Comparison of ENCODE assay signal across 1 cellular context in the genomic region with DNA sequence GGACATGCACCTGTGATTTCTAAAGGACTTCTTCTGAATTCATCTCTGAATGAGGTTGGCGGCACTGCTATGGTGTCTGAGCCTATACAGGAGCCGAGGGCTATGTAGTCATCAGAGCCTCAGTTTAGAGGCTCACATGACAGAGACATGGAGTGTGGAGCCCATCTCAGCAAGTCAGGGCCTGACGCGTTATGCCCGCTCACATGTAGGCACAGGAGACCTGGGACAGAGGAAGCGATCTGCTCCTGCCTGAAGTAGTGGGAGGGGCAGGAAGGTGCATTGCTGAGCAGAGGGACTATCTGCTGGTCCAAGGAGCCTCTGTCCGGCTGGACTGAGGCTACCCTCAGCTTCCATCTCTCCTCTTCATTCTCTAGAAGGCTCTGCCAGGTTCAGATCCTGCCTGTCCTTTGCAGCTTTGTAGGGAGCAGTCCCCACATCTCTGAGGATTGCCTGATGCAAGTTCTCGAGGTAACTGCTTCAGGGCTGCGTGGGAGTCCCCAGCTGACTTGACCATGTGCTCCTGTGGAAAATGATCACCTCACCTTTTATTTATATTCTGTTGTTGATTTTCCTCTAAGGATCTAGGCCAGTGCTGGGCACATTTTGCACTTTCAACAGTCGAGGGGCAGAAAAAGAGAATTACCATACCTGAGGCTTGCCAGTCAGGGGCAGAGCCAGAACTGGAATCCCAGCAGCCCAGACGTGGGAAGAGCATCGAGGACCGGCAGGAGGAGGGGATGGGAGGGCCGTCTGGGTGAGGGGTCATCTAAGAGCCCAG.
TF ChIP-seq lines count a peak whose summit lies in the region.

No MANE protein-coding gene starts in this region.

TF ChIP-seq in GM23338, 12 proteins besides CTCF, POLR2A, EP300 and RAD21 (continued from another document):
- TF ChIP-seq, protein P1, sequence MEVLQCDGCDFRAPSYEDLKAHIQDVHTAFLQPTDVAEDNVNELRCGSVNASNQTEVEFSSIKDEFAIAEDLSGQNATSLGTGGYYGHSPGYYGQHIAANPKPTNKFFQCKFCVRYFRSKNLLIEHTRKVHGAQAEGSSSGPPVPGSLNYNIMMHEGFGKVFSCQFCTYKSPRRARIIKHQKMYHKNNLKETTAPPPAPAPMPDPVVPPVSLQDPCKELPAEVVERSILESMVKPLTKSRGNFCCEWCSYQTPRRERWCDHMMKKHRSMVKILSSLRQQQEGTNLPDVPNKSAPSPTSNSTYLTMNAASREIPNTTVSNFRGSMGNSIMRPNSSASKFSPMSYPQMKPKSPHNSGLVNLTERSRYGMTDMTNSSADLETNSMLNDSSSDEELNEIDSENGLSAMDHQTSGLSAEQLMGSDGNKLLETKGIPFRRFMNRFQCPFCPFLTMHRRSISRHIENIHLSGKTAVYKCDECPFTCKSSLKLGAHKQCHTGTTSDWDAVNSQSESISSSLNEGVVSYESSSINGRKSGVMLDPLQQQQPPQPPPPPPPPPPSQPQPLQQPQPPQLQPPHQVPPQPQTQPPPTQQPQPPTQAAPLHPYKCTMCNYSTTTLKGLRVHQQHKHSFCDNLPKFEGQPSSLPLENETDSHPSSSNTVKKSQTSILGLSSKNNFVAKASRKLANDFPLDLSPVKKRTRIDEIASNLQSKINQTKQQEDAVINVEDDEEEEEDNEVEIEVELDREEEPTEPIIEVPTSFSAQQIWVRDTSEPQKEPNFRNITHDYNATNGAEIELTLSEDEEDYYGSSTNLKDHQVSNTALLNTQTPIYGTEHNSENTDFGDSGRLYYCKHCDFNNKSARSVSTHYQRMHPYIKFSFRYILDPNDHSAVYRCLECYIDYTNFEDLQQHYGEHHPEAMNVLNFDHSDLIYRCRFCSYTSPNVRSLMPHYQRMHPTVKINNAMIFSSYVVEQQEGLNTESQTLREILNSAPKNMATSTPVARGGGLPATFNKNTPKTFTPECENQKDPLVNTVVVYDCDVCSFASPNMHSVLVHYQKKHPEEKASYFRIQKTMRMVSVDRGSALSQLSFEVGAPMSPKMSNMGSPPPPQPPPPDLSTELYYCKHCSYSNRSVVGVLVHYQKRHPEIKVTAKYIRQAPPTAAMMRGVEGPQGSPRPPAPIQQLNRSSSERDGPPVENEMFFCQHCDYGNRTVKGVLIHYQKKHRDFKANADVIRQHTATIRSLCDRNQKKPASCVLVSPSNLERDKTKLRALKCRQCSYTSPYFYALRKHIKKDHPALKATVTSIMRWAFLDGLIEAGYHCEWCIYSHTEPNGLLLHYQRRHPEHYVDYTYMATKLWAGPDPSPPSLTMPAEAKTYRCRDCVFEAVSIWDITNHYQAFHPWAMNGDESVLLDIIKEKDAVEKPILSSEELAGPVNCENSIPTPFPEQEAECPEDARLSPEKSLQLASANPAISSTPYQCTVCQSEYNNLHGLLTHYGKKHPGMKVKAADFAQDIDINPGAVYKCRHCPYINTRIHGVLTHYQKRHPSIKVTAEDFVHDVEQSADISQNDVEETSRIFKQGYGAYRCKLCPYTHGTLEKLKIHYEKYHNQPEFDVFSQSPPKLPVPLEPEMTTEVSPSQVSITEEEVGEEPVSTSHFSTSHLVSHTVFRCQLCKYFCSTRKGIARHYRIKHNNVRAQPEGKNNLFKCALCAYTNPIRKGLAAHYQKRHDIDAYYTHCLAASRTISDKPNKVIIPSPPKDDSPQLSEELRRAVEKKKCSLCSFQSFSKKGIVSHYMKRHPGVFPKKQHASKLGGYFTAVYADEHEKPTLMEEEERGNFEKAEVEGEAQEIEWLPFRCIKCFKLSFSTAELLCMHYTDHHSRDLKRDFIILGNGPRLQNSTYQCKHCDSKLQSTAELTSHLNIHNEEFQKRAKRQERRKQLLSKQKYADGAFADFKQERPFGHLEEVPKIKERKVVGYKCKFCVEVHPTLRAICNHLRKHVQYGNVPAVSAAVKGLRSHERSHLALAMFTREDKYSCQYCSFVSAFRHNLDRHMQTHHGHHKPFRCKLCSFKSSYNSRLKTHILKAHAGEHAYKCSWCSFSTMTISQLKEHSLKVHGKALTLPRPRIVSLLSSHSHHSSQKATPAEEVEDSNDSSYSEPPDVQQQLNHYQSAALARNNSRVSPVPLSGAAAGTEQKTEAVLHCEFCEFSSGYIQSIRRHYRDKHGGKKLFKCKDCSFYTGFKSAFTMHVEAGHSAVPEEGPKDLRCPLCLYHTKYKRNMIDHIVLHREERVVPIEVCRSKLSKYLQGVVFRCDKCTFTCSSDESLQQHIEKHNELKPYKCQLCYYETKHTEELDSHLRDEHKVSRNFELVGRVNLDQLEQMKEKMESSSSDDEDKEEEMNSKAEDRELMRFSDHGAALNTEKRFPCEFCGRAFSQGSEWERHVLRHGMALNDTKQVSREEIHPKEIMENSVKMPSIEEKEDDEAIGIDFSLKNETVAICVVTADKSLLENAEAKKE (CRISPR knock-in tag; IDR thresholded peaks at IDR 0.05), result no peak
- no peak for TF ChIP-seq EZH2 (IDR thresholded peaks at IDR 0.05; ENCODE audit: low read depth, unreplicated experiment)
- TF ChIP-seq, protein P2, sequence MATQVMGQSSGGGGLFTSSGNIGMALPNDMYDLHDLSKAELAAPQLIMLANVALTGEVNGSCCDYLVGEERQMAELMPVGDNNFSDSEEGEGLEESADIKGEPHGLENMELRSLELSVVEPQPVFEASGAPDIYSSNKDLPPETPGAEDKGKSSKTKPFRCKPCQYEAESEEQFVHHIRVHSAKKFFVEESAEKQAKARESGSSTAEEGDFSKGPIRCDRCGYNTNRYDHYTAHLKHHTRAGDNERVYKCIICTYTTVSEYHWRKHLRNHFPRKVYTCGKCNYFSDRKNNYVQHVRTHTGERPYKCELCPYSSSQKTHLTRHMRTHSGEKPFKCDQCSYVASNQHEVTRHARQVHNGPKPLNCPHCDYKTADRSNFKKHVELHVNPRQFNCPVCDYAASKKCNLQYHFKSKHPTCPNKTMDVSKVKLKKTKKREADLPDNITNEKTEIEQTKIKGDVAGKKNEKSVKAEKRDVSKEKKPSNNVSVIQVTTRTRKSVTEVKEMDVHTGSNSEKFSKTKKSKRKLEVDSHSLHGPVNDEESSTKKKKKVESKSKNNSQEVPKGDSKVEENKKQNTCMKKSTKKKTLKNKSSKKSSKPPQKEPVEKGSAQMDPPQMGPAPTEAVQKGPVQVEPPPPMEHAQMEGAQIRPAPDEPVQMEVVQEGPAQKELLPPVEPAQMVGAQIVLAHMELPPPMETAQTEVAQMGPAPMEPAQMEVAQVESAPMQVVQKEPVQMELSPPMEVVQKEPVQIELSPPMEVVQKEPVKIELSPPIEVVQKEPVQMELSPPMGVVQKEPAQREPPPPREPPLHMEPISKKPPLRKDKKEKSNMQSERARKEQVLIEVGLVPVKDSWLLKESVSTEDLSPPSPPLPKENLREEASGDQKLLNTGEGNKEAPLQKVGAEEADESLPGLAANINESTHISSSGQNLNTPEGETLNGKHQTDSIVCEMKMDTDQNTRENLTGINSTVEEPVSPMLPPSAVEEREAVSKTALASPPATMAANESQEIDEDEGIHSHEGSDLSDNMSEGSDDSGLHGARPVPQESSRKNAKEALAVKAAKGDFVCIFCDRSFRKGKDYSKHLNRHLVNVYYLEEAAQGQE (IDR thresholded peaks at IDR 0.05; ENCODE audit: unreplicated experiment), result no peak
- TF ChIP-seq ZNF331 (CRISPR knock-in tag; IDR thresholded peaks at IDR 0.05; ENCODE audit: low read depth), result no peak
- TF ChIP-seq NANOG (IDR thresholded peaks at IDR 0.05; ENCODE audit: borderline replicate concordance), result no peak
TF ChIP-seq in GM23338: peak in this region for 0.
